In genomic region chr15:48279608-48280007, GRCh38 we compare ENCODE assay signal across 19 cellular contexts.
"Had no signal": no experiment of that assay in that cellular context is flagged by ENCODE, and none has a peak within 500 bp of the region (broad histone marks: within the 10 kb centered on the region; RNA-seq: fewer than 3 reads in every experiment).

No MANE protein-coding gene starts in this region.

- DNase-seq: activated CD4-positive, alpha-beta T cell treated with anti-CD3 and anti-CD28 coated beads, Interleukin-2, amount 10 ng/mL, durations not matched to agents 7 days and 5 days; activated CD4-positive, CD25-positive, alpha-beta regulatory T cell treated with anti-CD3 and anti-CD28 coated beads, Interleukin-2, amount 50 U/mL, for 72 hours; activated CD8-positive, alpha-beta memory T cell treated with anti-CD3 and anti-CD28 coated beads, Interleukin-2, amount 10 ng/mL, durations not matched to agents 7 days and 5 days; activated CD8-positive, alpha-beta T cell treated with anti-CD3 and anti-CD28 coated beads for 36 hours; activated effector memory CD4-positive, alpha-beta T cell treated with anti-CD3 and anti-CD28 coated beads, Interleukin-2, amount 50 U/mL, for 16 hours; activated naive CD4-positive, alpha-beta T cell treated with anti-CD3 and anti-CD28 coated beads, Interleukin-2, amount 10 ng/mL, durations not matched to agents 7 days and 5 days; activated T-cell treated with anti-CD3 and anti-CD28 coated beads for 4 hours; amygdala; cerebellar nuclear complex; endodermal cell; esophagus squamous epithelium; gastrocnemius medialis; hypothalamus; right cardiac atrium; stimulated activated CD4-positive, alpha-beta T cell treated with anti-CD3 and anti-CD28 coated beads, Interleukin-4, amount 100 ng/mL, for 4 hours; stimulated activated naive CD8-positive, alpha-beta T cell treated with anti-CD3 and anti-CD28 coated beads, Interleukin-15, Interleukin-2, amounts not matched to agents 100 U/mL and 50 U/mL, for 24 hours; thyroid gland; upper lobe of right lung had no signal

- ATAC-seq: activated CD8-positive, alpha-beta memory T cell treated with anti-CD3 and anti-CD28 coated beads, Interleukin-2, amount 10 ng/mL, durations not matched to agents 7 days and 5 days; activated CD8-positive, alpha-beta T cell treated with anti-CD3 and anti-CD28 coated beads for 36 hours; gastrocnemius medialis; natural killer cell treated with Interleukin-12 subunit alpha and Interleukin-12 subunit beta and Interleukin-15 and Interleukin-18, amount 100 ng/mL, for 72 hours; right cardiac atrium; stimulated activated naive CD8-positive, alpha-beta T cell treated with anti-CD3 and anti-CD28 coated beads, Interleukin-15, Interleukin-2, amounts not matched to agents 100 U/mL and 50 U/mL, for 24 hours; upper lobe of right lung had no signal
